ENCODE assay signal across 15 cellular contexts in the genomic region with DNA sequence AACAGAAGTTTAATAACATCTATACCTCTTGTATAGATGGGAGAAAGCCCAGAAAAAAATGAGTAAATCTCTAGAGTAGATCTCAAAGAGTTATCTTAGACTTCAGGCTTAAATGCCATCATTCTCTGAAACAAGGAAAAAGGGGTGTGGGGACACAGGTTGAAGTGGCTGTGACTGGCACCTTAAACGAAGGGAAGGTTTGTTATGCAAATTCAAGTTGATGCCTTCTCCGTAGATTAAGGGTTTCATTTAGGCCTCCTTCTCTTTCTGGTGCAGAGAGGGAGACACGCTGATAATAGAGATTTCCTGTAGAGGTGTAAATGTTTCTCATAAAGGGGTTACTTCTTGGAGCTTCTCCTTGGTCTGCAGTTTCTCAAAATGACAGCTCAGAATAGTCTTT.
DNase-seq lines count a peak whose midpoint lies in the region; ATAC-seq and TF ChIP-seq lines count a peak whose summit lies in the region.
"Had no signal": no experiment of that assay in that cellular context is flagged by ENCODE, and none has a peak within 500 bp of the region (broad histone marks: within the 10 kb centered on the region; RNA-seq: fewer than 3 reads in every experiment).

No MANE protein-coding gene starts in this region.

- no peak overlapping the region for H4K12ac ChIP-seq in trophoblast cell (ENCODE audit: low read depth, low read length)

- no peak overlapping the region for H2AFZ ChIP-seq in trophoblast cell (ENCODE audit: insufficient read depth, low read length, poor library complexity)

- H3K23ac ChIP-seq in mesendoderm (ENCODE audit: low read length) (no peak overlapping the region), trophoblast cell (ENCODE audit: low read length) (no peak overlapping the region)

- H3K79me2 ChIP-seq in mesendoderm (ENCODE audit: control insufficient read depth, insufficient read depth, low read length) (no peaks in the 10 kb centered on the region), trophoblast cell (ENCODE audit: control insufficient read depth, insufficient read depth, low read length, poor library complexity) (no peaks in the 10 kb centered on the region)

- H3K14ac ChIP-seq in trophoblast cell (ENCODE audit: low read length) = no peak overlapping the region

- no peak overlapping the region for H3K56ac ChIP-seq in mesendoderm (ENCODE audit: low read length)

- H3K9ac ChIP-seq in mesendoderm (ENCODE audit: low read length) (no peak overlapping the region), trophoblast cell (ENCODE audit: low read length) (no peak overlapping the region)

- H3K27me3 Mint-ChIP-seq in activated B cell treated with CpG ODN at 0.5 μM for 24 hours = no peaks in the 10 kb centered on the region

- POLR2A ChIA-PET in activated B cell treated with CpG ODN at 0.5 μM for 24 hours (lab: Charles Lee) = no interaction called here

- no peak overlapping the region for H3K18ac ChIP-seq in mesendoderm (ENCODE audit: low read length)
- H3K18ac ChIP-seq in trophoblast cell (ENCODE audit: low read length) = no peak overlapping the region

- H3K4me3 Mint-ChIP-seq in activated B cell treated with CpG ODN at 0.5 μM for 24 hours = no peak overlapping the region
- H3K4me3 Mint-ChIP-seq: CD8-positive, alpha-beta T cell had no signal

- peak overlapping the region; percentile 99 for H3K27ac ChIP-seq in KOPT-K1 (ENCODE audit: low read depth, low read length, poor library complexity, severe bottlenecking)
- no peak overlapping the region for H3K27ac ChIP-seq in mesendoderm (ENCODE audit: low read depth, low read length)
- H3K27ac ChIP-seq in suprapubic skin = no peak overlapping the region
- no peak overlapping the region for H3K27ac ChIP-seq in trophoblast cell (ENCODE audit: low read depth, low read length)
- H3K27ac ChIP-seq: C4-2B had no signal

- H3K36me3 Mint-ChIP-seq in activated B cell treated with CpG ODN at 0.5 μM for 24 hours (ENCODE audit: low read depth) = no peaks in the 10 kb centered on the region
- H3K36me3 Mint-ChIP-seq: CD8-positive, alpha-beta T cell had no signal

- peak overlapping the region; percentile 1 for H3K27ac Mint-ChIP-seq in activated B cell treated with CpG ODN at 0.5 μM for 24 hours
- H3K27ac Mint-ChIP-seq: CD8-positive, alpha-beta T cell had no signal

- H3K9me3 Mint-ChIP-seq in activated B cell treated with CpG ODN at 0.5 μM for 24 hours = no peaks in the 10 kb centered on the region
- H3K9me3 Mint-ChIP-seq: CD8-positive, alpha-beta T cell had no signal

- H2BK5ac ChIP-seq in mesendoderm (ENCODE audit: low read length) (no peak overlapping the region), trophoblast cell (ENCODE audit: low read depth, low read length, poor library complexity) (no peak overlapping the region)

- no CpG with 5 or more reads among the region's 3 CpGs for WGBS in mesendoderm (ENCODE audit: extremely low coverage, insufficient coverage, low lambda C conversion rate)
- 92% methylated on average over 3 of the region's 3 CpGs for WGBS in suprapubic skin
- WGBS in trophoblast cell (ENCODE audit: extremely low coverage, insufficient coverage, insufficient read length) = no CpG with 5 or more reads among the region's 3 CpGs

- DNase-seq in activated B cell treated with CpG ODN at 0.5 μM for 24 hours (no peak), mesendoderm (peak; percentile 35), suprapubic skin (ENCODE audit: low spot score in 2 of 2) (no peak), trophoblast cell (no peak)
- no peak for DNase-seq in activated effector memory CD4-positive, alpha-beta T cell treated with anti-CD3 and anti-CD28 coated beads, Interleukin-2, amount 50 U/mL, for 16 hours
- DNase-seq: BE2C; CD8-positive, alpha-beta T cell; COR-L47; DND-41; GDM1; IMR-90 had no signal

- H3K36me3 ChIP-seq in KOPT-K1 (ENCODE audit: insufficient read depth, low read length) (no peaks in the 10 kb centered on the region), mesendoderm (ENCODE audit: control insufficient read depth, insufficient read depth, low read length) (no peaks in the 10 kb centered on the region), suprapubic skin (no peaks in the 10 kb centered on the region), trophoblast cell (ENCODE audit: control insufficient read depth in 1 of 2, insufficient read depth in 2 of 2, low read length in 2 of 2) (no peaks in the 10 kb centered on the region)
- H3K36me3 ChIP-seq: BE2C had no signal

- H3K4me3 ChIP-seq in mesendoderm (ENCODE audit: low read length) (no peak overlapping the region), suprapubic skin (no peak overlapping the region), trophoblast cell (ENCODE audit: low read depth, low read length) (no peak overlapping the region)

- TF ChIP-seq EP300 in suprapubic skin (IDR thresholded peaks at IDR 0.05) = no peak

- H2BK15ac ChIP-seq in mesendoderm (replicated peaks; ENCODE audit: low read depth) = no peak overlapping the region

- no peak for TF ChIP-seq CTCF in activated B cell treated with CpG ODN at 0.5 μM for 24 hours (IDR thresholded peaks at IDR 0.05)
- TF ChIP-seq CTCF in suprapubic skin (IDR thresholded peaks at IDR 0.05) = no peak

- peaks cover 49% of the 10 kb centered on the region for H3K4me1 Mint-ChIP-seq in activated B cell treated with CpG ODN at 0.5 μM for 24 hours

- ATAC-seq in activated B cell treated with CpG ODN at 0.5 μM for 24 hours (ENCODE audit: low read depth) = no peak
- ATAC-seq in GM18868 (IDR thresholded peaks at IDR 0.05; ENCODE audit: unreplicated experiment) = no peak
- ATAC-seq: CD8-positive, alpha-beta T cell; HCT116 had no signal

- no peak overlapping the region for H2BK120ac ChIP-seq in mesendoderm (ENCODE audit: low read depth, low read length)
- H2BK120ac ChIP-seq in trophoblast cell (ENCODE audit: insufficient read depth, low read length, poor library complexity) = no peak overlapping the region

- H4K8ac ChIP-seq in mesendoderm (ENCODE audit: low read depth, low read length) (no peak overlapping the region), trophoblast cell (ENCODE audit: low read depth, low read length) (no peak overlapping the region)

- H3K9me3 ChIP-seq in KOPT-K1 (ENCODE audit: insufficient read depth, low read length, poor library complexity, severe bottlenecking) (no peaks in the 10 kb centered on the region), suprapubic skin (no peaks in the 10 kb centered on the region), trophoblast cell (ENCODE audit: insufficient read depth, low read depth, low read length) (no peaks in the 10 kb centered on the region)
- H3K9me3 ChIP-seq: BE2C had no signal

- no peak overlapping the region for H4K5ac ChIP-seq in mesendoderm (ENCODE audit: low read length)

- no peak overlapping the region for H3K4me2 ChIP-seq in mesendoderm (ENCODE audit: low read length)
- H3K4me2 ChIP-seq in trophoblast cell (ENCODE audit: low read length) = no peak overlapping the region

- no peak for TF ChIP-seq POLR2A in suprapubic skin (IDR thresholded peaks at IDR 0.05)

- CTCF ChIA-PET in activated B cell treated with CpG ODN at 0.5 μM for 24 hours (lab: Charles Lee) = interaction anchor here (0.9 kb wide), 1 partner anchor 14 kb away, joined by 3 read pairs; no protein-coding TSS in a partner anchor

- H3K4me1 ChIP-seq in mesendoderm (ENCODE audit: control insufficient read depth, low read depth, low read length) = peaks cover 3% of the 10 kb centered on the region
- no peaks in the 10 kb centered on the region for H3K4me1 ChIP-seq in suprapubic skin
- no peaks in the 10 kb centered on the region for H3K4me1 ChIP-seq in trophoblast cell (ENCODE audit: control insufficient read depth in 1 of 2, insufficient read depth in 2 of 2, low read length in 2 of 2)
- H3K4me1 ChIP-seq: BE2C had no signal

- H2BK12ac ChIP-seq in trophoblast cell (ENCODE audit: low read length) = no peak overlapping the region

- H2AK5ac ChIP-seq in mesendoderm (ENCODE audit: low read length) = no peak overlapping the region
- no peak overlapping the region for H2AK5ac ChIP-seq in trophoblast cell (ENCODE audit: low read length)

- H3K4ac ChIP-seq in mesendoderm (ENCODE audit: low read depth, low read length) (no peak overlapping the region), trophoblast cell (ENCODE audit: low read depth, low read length) (no peak overlapping the region)

- H3K27me3 ChIP-seq in mesendoderm (ENCODE audit: insufficient read depth, low read length, poor library complexity) (no peaks in the 10 kb centered on the region), suprapubic skin (no peaks in the 10 kb centered on the region), trophoblast cell (ENCODE audit: insufficient read depth, low read length) (no peaks in the 10 kb centered on the region)
- H3K27me3 ChIP-seq: BE2C had no signal

- no peak overlapping the region for H4K91ac ChIP-seq in trophoblast cell (ENCODE audit: low read depth, low read length)

- no peaks in the 10 kb centered on the region for H3K79me1 ChIP-seq in mesendoderm (ENCODE audit: low read length)
- no peaks in the 10 kb centered on the region for H3K79me1 ChIP-seq in trophoblast cell (ENCODE audit: low read length)

- intact Hi-C loops in activated B cell treated with CpG ODN at 0.5 μM for 24 hours (cut with micrococcal nuclease) = loop anchor here (2.0 kb wide), 1 partner anchor 17 kb away; no protein-coding TSS in a partner anchor
